In the genomic region with DNA sequence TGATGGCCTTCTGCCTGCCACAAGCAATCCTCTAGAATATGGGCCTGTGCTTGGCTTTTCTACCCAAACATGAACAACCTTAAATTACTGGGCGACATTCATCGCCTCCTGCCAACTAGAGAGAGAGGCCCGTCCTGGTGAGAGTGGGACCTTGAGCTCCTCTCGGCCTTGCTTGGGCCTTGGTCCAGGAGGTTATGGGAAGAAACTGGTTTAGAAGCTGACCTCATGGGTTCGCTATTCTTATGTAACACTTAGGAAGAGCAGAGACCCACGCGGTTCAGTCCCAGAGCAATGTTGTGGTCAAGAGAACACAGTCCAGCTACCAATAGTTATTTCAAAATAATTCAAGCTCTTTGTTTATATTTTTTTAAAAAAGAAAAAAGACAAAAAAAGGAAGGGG, we compare ENCODE assay signal across 1 cellular context.
TF ChIP-seq lines count a peak whose summit lies in the region.

No MANE protein-coding gene starts in this region.

TF ChIP-seq in GM23338, 12 proteins besides CTCF, POLR2A, EP300 and RAD21 (continued from another document):
- TF ChIP-seq, protein P1, sequence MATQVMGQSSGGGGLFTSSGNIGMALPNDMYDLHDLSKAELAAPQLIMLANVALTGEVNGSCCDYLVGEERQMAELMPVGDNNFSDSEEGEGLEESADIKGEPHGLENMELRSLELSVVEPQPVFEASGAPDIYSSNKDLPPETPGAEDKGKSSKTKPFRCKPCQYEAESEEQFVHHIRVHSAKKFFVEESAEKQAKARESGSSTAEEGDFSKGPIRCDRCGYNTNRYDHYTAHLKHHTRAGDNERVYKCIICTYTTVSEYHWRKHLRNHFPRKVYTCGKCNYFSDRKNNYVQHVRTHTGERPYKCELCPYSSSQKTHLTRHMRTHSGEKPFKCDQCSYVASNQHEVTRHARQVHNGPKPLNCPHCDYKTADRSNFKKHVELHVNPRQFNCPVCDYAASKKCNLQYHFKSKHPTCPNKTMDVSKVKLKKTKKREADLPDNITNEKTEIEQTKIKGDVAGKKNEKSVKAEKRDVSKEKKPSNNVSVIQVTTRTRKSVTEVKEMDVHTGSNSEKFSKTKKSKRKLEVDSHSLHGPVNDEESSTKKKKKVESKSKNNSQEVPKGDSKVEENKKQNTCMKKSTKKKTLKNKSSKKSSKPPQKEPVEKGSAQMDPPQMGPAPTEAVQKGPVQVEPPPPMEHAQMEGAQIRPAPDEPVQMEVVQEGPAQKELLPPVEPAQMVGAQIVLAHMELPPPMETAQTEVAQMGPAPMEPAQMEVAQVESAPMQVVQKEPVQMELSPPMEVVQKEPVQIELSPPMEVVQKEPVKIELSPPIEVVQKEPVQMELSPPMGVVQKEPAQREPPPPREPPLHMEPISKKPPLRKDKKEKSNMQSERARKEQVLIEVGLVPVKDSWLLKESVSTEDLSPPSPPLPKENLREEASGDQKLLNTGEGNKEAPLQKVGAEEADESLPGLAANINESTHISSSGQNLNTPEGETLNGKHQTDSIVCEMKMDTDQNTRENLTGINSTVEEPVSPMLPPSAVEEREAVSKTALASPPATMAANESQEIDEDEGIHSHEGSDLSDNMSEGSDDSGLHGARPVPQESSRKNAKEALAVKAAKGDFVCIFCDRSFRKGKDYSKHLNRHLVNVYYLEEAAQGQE (IDR thresholded peaks at IDR 0.05; ENCODE audit: unreplicated experiment) = no peak
- TF ChIP-seq EZH2phosphoT487 (IDR thresholded peaks at IDR 0.05; ENCODE audit: unreplicated experiment) (no peak), EZH2 (IDR thresholded peaks at IDR 0.05; ENCODE audit: low read depth, unreplicated experiment) (no peak), JUNB (IDR thresholded peaks at IDR 0.05; ENCODE audit: unreplicated experiment) (no peak), STAT1 (IDR thresholded peaks at IDR 0.05; ENCODE audit: unreplicated experiment) (no peak), CREB1 (CRISPR knock-in tag; IDR thresholded peaks at IDR 0.05; ENCODE audit: low read depth) (no peak), NANOG (IDR thresholded peaks at IDR 0.05; ENCODE audit: borderline replicate concordance) (no peak)
- TF ChIP-seq, protein P2, sequence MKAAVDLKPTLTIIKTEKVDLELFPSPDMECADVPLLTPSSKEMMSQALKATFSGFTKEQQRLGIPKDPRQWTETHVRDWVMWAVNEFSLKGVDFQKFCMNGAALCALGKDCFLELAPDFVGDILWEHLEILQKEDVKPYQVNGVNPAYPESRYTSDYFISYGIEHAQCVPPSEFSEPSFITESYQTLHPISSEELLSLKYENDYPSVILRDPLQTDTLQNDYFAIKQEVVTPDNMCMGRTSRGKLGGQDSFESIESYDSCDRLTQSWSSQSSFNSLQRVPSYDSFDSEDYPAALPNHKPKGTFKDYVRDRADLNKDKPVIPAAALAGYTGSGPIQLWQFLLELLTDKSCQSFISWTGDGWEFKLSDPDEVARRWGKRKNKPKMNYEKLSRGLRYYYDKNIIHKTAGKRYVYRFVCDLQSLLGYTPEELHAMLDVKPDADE (IDR thresholded peaks at IDR 0.05) = no peak
